ENCODE assay signal across 10 cellular contexts in genomic region chr19:32812571-32812970, GRCh38. TPM values are rescaled to one million over a fixed set of nuclear protein-coding genes. Genes with fewer than 3 reads are reported as not detected.
"Had no signal": no experiment of that assay in that cellular context is flagged by ENCODE, and none has a peak within 500 bp of the region (broad histone marks: within the 10 kb centered on the region; RNA-seq: fewer than 3 reads in every experiment).

No MANE protein-coding gene starts in this region.

- H3K4me1 ChIP-seq: HAP-1 had no signal

- DNase-seq: GM23248, GOT3, H7, HFFc6, IMR-90 had no signal

- H3K9me3 ChIP-seq: HAP-1 had no signal

- H3K9ac ChIP-seq: GM23248 had no signal

- H3K36me3 ChIP-seq: HAP-1 had no signal

- H3K4me3 ChIP-seq: GM23248, HAP-1, K562 had no signal

- ATAC-seq: HCT116 had no signal

- H3K27ac ChIP-seq: GM23248, HL-60 had no signal

- H2AFZ ChIP-seq: GM23248 had no signal

RNA-seq across cellular contexts. Expression of gene SLC7A9, which starts 57.0 kb away (rescaled TPM):
- total RNA-seq: GM23248, H4, H7, HFFc6, IMR-90, K562 had no signal
- polyA plus RNA-seq: GM23248, IMR-90, K562 had no signal
